Comparison of ENCODE assay signal across 15 cellular contexts in the genomic region with DNA sequence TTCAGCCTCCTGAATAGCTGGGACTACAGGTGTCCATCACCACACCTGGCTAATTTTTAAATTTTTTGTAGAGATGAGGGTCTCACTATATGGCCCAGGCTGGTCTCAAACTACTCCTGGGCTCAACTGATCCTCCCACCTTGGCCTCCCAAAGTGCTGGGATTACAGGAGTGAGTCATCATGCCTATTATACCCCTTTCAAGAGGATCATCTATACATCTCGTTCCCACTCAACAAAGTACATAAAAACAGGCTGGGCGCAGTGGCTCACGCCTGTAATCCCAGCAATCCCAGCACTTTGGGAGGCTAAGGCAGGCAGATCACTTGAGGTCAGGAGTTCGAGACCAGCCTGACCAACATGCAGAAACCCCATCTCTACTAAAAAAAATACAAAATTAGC. TPM values are rescaled to one million over a fixed set of nuclear protein-coding genes. Genes with fewer than 3 reads are reported as not detected.
A peak's percentile ranks its signal among the peaks of the same experiment; 100 is the strongest.
DNase-seq lines count a peak whose midpoint lies in the region; TF ChIP-seq lines count a peak whose summit lies in the region.
"Not testable (repeated sequence)": the region's sequence is repeated elsewhere in the genome, so short reads cannot be mapped to it uniquely, and the experiment has no call there.
"Had no signal": no experiment of that assay in that cellular context is flagged by ENCODE, and none has a peak within 500 bp of the region (broad histone marks: within the 10 kb centered on the region; RNA-seq: fewer than 3 reads in every experiment).

No MANE protein-coding gene starts in this region.

- peaks cover 70% of the 10 kb centered on the region for H3F3A ChIP-seq in neural progenitor cell (ENCODE audit: low read depth)

- not testable (repeated sequence) for H3K9me3 Mint-ChIP-seq in HFFc6; T-helper 1 cell treated with Interleukin-12 subunit alpha and Interleukin-12 subunit beta and Interleukin-4 antibody, amounts not matched to agents 30 μg/mL and 1 μg/mL, for 36 hours; neural progenitor cell

- H3K4me2 ChIP-seq in fibroblast of lung (ENCODE audit: extremely low read depth, insufficient read depth, low read length): not testable (repeated sequence)
- peak overlapping the region; percentile 93 for H3K4me2 ChIP-seq in neural progenitor cell

- not testable (repeated sequence) for H4K20me1 ChIP-seq in fibroblast of lung (ENCODE audit: control insufficient read depth, extremely low read depth, insufficient read depth, low read length)
- peaks cover 60% of the 10 kb centered on the region for H4K20me1 ChIP-seq in neural progenitor cell (ENCODE audit: low read depth)

- H3K36me3 ChIP-seq in ACC112 (ENCODE audit: insufficient read depth, low read length): peaks cover 18% of the 10 kb centered on the region
- H3K36me3 ChIP-seq in adipocyte (ENCODE audit: control insufficient read depth, insufficient read depth, low read length, severe bottlenecking); fibroblast of lung (ENCODE audit: control insufficient read depth, insufficient read depth, low read length): not testable (repeated sequence)
- H3K36me3 ChIP-seq in neural progenitor cell: peaks cover 47% of the 10 kb centered on the region

- peak; percentile 12 for DNase-seq in ELR (ENCODE audit: low read depth)
- not testable (repeated sequence) for DNase-seq in HFFc6; adipocyte (ENCODE audit: low read depth); fibroblast of lung (ENCODE audit: low read depth in 2 of 2); neural progenitor cell (ENCODE audit: low spot score)
- DNase-seq in NCI-H345 (lab: John Stamatoyannopoulos, UW): peak; percentile 5

- H3K4me3 ChIP-seq in ACC112 (ENCODE audit: low read depth, low read length); adipocyte (ENCODE audit: low read length); fibroblast of lung (replicated peaks in 1 of 4; ENCODE audit: control extremely low read depth in 1 of 4, insufficient read depth in 1 of 4, low read depth in 3 of 4, low read length in 4 of 4); neural progenitor cell: not testable (repeated sequence)

- H3K79me2 ChIP-seq in ACC112 (ENCODE audit: control insufficient read depth, insufficient read depth, low read length, unreplicated experiment) (peaks cover 60% of the 10 kb centered on the region), fibroblast of lung (ENCODE audit: control insufficient read depth, insufficient read depth, low read length) (peaks cover 36% of the 10 kb centered on the region), neural progenitor cell (ENCODE audit: low read depth) (peaks cover 57% of the 10 kb centered on the region)

- H3K27ac Mint-ChIP-seq in HFFc6: peak overlapping the region; percentile 92
- H3K27ac Mint-ChIP-seq in T-helper 1 cell treated with Interleukin-12 subunit alpha and Interleukin-12 subunit beta and Interleukin-4 antibody, amounts not matched to agents 30 μg/mL and 1 μg/mL, for 36 hours: peak overlapping the region; percentile 36
- not testable (repeated sequence) for H3K27ac Mint-ChIP-seq in neural progenitor cell

- H3K27ac ChIP-seq in ACC112 (ENCODE audit: low read depth, low read length) (peak overlapping the region; percentile 41; the same call in 1 of the 2 replicates), fibroblast of lung (ENCODE audit: insufficient read depth, low read length) (peak overlapping the region; percentile 46)
- H3K27ac ChIP-seq in neural progenitor cell: not testable (repeated sequence)

- not testable (repeated sequence) for H3K4me3 Mint-ChIP-seq in HFFc6; T-helper 1 cell treated with Interleukin-12 subunit alpha and Interleukin-12 subunit beta and Interleukin-4 antibody, amounts not matched to agents 30 μg/mL and 1 μg/mL, for 36 hours; neural progenitor cell

- H3K9ac ChIP-seq in adipocyte (ENCODE audit: low read length): peak overlapping the region; percentile 64
- not testable (repeated sequence) for H3K9ac ChIP-seq in fibroblast of lung (ENCODE audit: insufficient read depth, low read length); neural progenitor cell

- H3K4me1 ChIP-seq in ACC112 (ENCODE audit: control insufficient read depth, insufficient read depth, low read length, unreplicated experiment) (peaks cover 20% of the 10 kb centered on the region), adipocyte (ENCODE audit: control insufficient read depth, insufficient read depth, low read length) (peaks cover 22% of the 10 kb centered on the region), neural progenitor cell (peaks cover 22% of the 10 kb centered on the region)
- not testable (repeated sequence) for H3K4me1 ChIP-seq in fibroblast of lung (ENCODE audit: control insufficient read depth, extremely low read depth, insufficient read depth, low read length)

- H3K27me3 ChIP-seq in ACC112 (ENCODE audit: insufficient read depth, low read length); adipocyte (replicated peaks; ENCODE audit: control insufficient read depth, insufficient read depth, low read length); fibroblast of lung (ENCODE audit: control insufficient read depth, insufficient read depth, low read length); neural progenitor cell: not testable (repeated sequence)

- H3K9me3 ChIP-seq in adipocyte (ENCODE audit: control insufficient read depth, low read length); fibroblast of lung (ENCODE audit: control insufficient read depth, insufficient read depth, low read depth, low read length); neural progenitor cell (ENCODE audit: low read depth): not testable (repeated sequence)

- H3K27me3 Mint-ChIP-seq in HFFc6 (ENCODE audit: insufficient read depth); T-helper 1 cell treated with Interleukin-12 subunit alpha and Interleukin-12 subunit beta and Interleukin-4 antibody, amounts not matched to agents 30 μg/mL and 1 μg/mL, for 36 hours (ENCODE audit: low read depth); neural progenitor cell (ENCODE audit: insufficient read depth, low read depth): not testable (repeated sequence)

- H2AFZ ChIP-seq in ACC112 (ENCODE audit: low read length, unreplicated experiment); fibroblast of lung (ENCODE audit: low read length); neural progenitor cell (replicated peaks): not testable (repeated sequence)

- TF ChIP-seq CTCF in HFFc6 (IDR thresholded peaks at IDR 0.05); fibroblast of lung (conservative IDR thresholded peaks at IDR 0.05 in 1 of 2, IDR thresholded peaks at IDR 0.05 in 1 of 2; ENCODE audit: low read depth in 1 of 2, low read length in 2 of 2); neural progenitor cell (IDR thresholded peaks at IDR 0.05): not testable (repeated sequence)

- H3K36me3 Mint-ChIP-seq in HFFc6 (ENCODE audit: low read depth): peaks cover 17% of the 10 kb centered on the region; the same call in 1 of the 2 replicates
- H3K36me3 Mint-ChIP-seq in T-helper 1 cell treated with Interleukin-12 subunit alpha and Interleukin-12 subunit beta and Interleukin-4 antibody, amounts not matched to agents 30 μg/mL and 1 μg/mL, for 36 hours (ENCODE audit: low read depth): peaks cover 39% of the 10 kb centered on the region
- peaks cover 35% of the 10 kb centered on the region for H3K36me3 Mint-ChIP-seq in neural progenitor cell

- H3K4me1 Mint-ChIP-seq in HFFc6 (ENCODE audit: low read depth) (peaks cover 39% of the 10 kb centered on the region), neural progenitor cell (peaks cover 28% of the 10 kb centered on the region)
- H3K4me1 Mint-ChIP-seq in T-helper 1 cell treated with Interleukin-12 subunit alpha and Interleukin-12 subunit beta and Interleukin-4 antibody, amounts not matched to agents 30 μg/mL and 1 μg/mL, for 36 hours (ENCODE audit: low read depth): peaks cover 52% of the 10 kb centered on the region

RNA-seq across cellular contexts. Expression of a gene that starts 3.4 kb away (rescaled TPM):
- total RNA-seq in HFFc6 (2021; fragmentation: NEBNext Ultra II Directional; extraction: Animal tissue kit (Norgen Biotek cat#: 25700)): 100 to 1,000 TPM in 5 of 6 experiments, 10 to 100 TPM in 1; 73.2 to 170 (median 150) TPM
- 4.9 and 41.6 TPM in 2 replicates for total RNA-seq in fibroblast of lung
- polyA plus RNA-seq in fibroblast of lung: 39.2 and 122 TPM in 2 replicates
- polyA plus RNA-seq in fibroblast of lung (2012): 30.2 and 100 TPM in 2 replicates
- 5.8 and 7.9 TPM in 2 replicates for polyA minus RNA-seq in fibroblast of lung (ENCODE audit: low replicate concordance)
- 566 and 968 TPM in 2 replicates for total RNA-seq in neural progenitor cell (ENCODE audit: low replicate concordance)
- polyA plus RNA-seq: IgD-negative memory B cell had no signal

RNA-seq across cellular contexts. Expression of a gene that starts 28.9 kb away (rescaled TPM):
- 100 to 1,000 TPM; 575 to 816 (median 659) TPM for total RNA-seq in HFFc6 (2021; fragmentation: NEBNext Ultra II Directional; extraction: Animal tissue kit (Norgen Biotek cat#: 25700))
- total RNA-seq in fibroblast of lung (312 and 436 TPM in 2 replicates), neural progenitor cell (ENCODE audit: low replicate concordance) (14.4 and 20.3 TPM in 2 replicates)
- polyA plus RNA-seq in fibroblast of lung: 685 and 1,130 TPM in 2 replicates
- polyA plus RNA-seq in fibroblast of lung (2012): 1,208 and 1,884 TPM in 2 replicates
- polyA minus RNA-seq in fibroblast of lung (ENCODE audit: low replicate concordance): 1,885 and 3,100 TPM in 2 replicates

RNA-seq across cellular contexts. Expression of a gene that starts 49.8 kb away (rescaled TPM):
- 1 to 10 TPM in 2 of 6 experiments, under 1 TPM in 4; 0.36 to 1.4 (median 0.81) TPM for total RNA-seq in HFFc6 (2021; fragmentation: NEBNext Ultra II Directional; extraction: Animal tissue kit (Norgen Biotek cat#: 25700))
- total RNA-seq in fibroblast of lung: 3.9 and 4.3 TPM in 2 replicates
- 0.16 and 0.99 TPM in 2 replicates for polyA plus RNA-seq in fibroblast of lung
- 0.36 TPM in 1 of 2 replicates, not detected in the other for polyA plus RNA-seq in fibroblast of lung (2012)
- polyA minus RNA-seq in fibroblast of lung (ENCODE audit: low replicate concordance): 0.63 TPM in 1 of 2 replicates, not detected in the other
- total RNA-seq in neural progenitor cell (ENCODE audit: low replicate concordance): not detected in 2 replicates
- total RNA-seq: Caco-2; CD4-positive, alpha-beta T cell; G401; GM12878; H4; HT1080 had no signal
- polyA plus RNA-seq: IgD-negative memory B cell had no signal

Comparison
In these comparisons a context has a peak if more than half of its experiments do, and no peak if none do; other contexts are left out.
1. RNA of a gene that starts 28.9 kb away (total RNA-seq): 575 to 816 TPM in HFFc6 and 312 to 436 TPM in fibroblast of lung; 14.4 to 20.3 TPM in neural progenitor cell; every median in the first group is over 10 times any median in the second.